Comparison of ENCODE assay signal across 1 cellular context in genomic region chr7:151207796-151208195, GRCh38.
TF ChIP-seq lines count a peak whose summit lies in the region.

No MANE protein-coding gene starts in this region.

TF ChIP-seq in SK-N-SH, 30 proteins besides CTCF, POLR2A, EP300 and RAD21:
- TF ChIP-seq RCOR1 (IDR thresholded peaks at IDR 0.05; ENCODE audit: low read length) = no peak
- TF ChIP-seq MAX (IDR thresholded peaks at IDR 0.05; ENCODE audit: low read depth) = no peak
- no peak for TF ChIP-seq GATA2 (CRISPR knock-in tag; IDR thresholded peaks at IDR 0.05)
- no peak for TF ChIP-seq USF2 (IDR thresholded peaks at IDR 0.05; ENCODE audit: borderline replicate concordance, low read depth, low read length)
- TF ChIP-seq FOXJ3 (CRISPR knock-in tag; IDR thresholded peaks at IDR 0.05) = no peak
- TF ChIP-seq NFIC (IDR thresholded peaks at IDR 0.05; ENCODE audit: borderline replicate concordance) = no peak
- TF ChIP-seq PBX3 (IDR thresholded peaks at IDR 0.05) = no peak
- no peak for TF ChIP-seq GABPA (IDR thresholded peaks at IDR 0.05; ENCODE audit: low read depth)
- TF ChIP-seq SIN3A (IDR thresholded peaks at IDR 0.05; ENCODE audit: borderline replicate concordance, low read depth, low read length) = no peak
- TF ChIP-seq TAF1 (IDR thresholded peaks at IDR 0.05; ENCODE audit: borderline replicate concordance, low read depth, low read length) = no peak
- no peak for TF ChIP-seq USF1 (IDR thresholded peaks at IDR 0.05; ENCODE audit: borderline replicate concordance, low read depth)
- TF ChIP-seq TCF12 (IDR thresholded peaks at IDR 0.05) = no peak
- no peak for TF ChIP-seq REST (IDR thresholded peaks at IDR 0.05; ENCODE audit: low read depth, low read length)
- no peak for TF ChIP-seq TEAD4 (IDR thresholded peaks at IDR 0.05; ENCODE audit: borderline replicate concordance, insufficient read depth)
- no peak for TF ChIP-seq JUND (IDR thresholded peaks at IDR 0.05)
- TF ChIP-seq ELF1 (IDR thresholded peaks at IDR 0.05) = no peak
- no peak for TF ChIP-seq MEF2A (IDR thresholded peaks at IDR 0.05; ENCODE audit: borderline replicate concordance, low read depth)
- no peak for TF ChIP-seq NRF1 (IDR thresholded peaks at IDR 0.05; ENCODE audit: low read depth, low read length)
- TF ChIP-seq FOSL2 (IDR thresholded peaks at IDR 0.05; ENCODE audit: borderline replicate concordance, low read depth) = no peak
- TF ChIP-seq IRF3 (IDR thresholded peaks at IDR 0.05; ENCODE audit: low read depth, low read length) = no peak
